In the genomic region with DNA sequence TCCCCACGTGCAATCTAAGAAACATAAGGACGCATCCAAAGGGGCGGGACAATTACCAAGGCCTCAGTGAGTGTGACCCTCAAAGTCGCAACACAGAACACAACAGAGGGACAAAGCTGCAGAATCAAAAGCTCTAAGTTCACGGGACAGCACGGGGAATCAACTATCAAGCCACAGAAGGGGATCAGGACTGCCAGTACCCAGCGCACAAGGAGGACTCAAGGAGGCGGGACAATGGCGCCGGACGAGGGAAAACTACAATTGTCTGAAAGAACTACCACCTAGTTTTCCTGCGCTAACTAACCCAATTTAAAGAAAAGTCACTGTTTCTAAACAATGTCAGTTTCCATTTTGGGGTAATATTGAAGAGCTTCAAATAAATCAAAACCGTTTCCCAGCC, we compare ENCODE assay signal across 9 cellular contexts. TPM values are rescaled to one million over a fixed set of nuclear protein-coding genes. Genes with fewer than 3 reads are reported as not detected.
DNase-seq lines count a peak whose midpoint lies in the region; ATAC-seq, FAIRE-seq and TF ChIP-seq lines count a peak whose summit lies in the region.
"Had no signal": no experiment of that assay in that cellular context is flagged by ENCODE, and none has a peak within 500 bp of the region (broad histone marks: within the 10 kb centered on the region; RNA-seq: fewer than 3 reads in every experiment).

No MANE protein-coding gene starts in this region.

- peak overlapping the region; percentile 92 for H3K4me2 ChIP-seq in keratinocyte (ENCODE audit: control insufficient read depth, extremely low read depth, insufficient read depth, low read depth, low read length)

- no peaks in the 10 kb centered on the region for H3K27me3 ChIP-seq in keratinocyte (ENCODE audit: control insufficient read depth, extremely low read depth, insufficient read depth, low read length)
- H3K27me3 ChIP-seq in suprapubic skin = no peaks in the 10 kb centered on the region

- no peaks in the 10 kb centered on the region for H3K36me3 Mint-ChIP-seq in T-helper 1 cell treated with Interleukin-12 subunit alpha and Interleukin-12 subunit beta and Interleukin-4 antibody, amounts not matched to agents 30 μg/mL and 1 μg/mL, for 36 hours (ENCODE audit: low read depth)
- H3K36me3 Mint-ChIP-seq in activated naive CD8-positive, alpha-beta T cell treated with anti-CD3 and anti-CD28 coated beads, Interleukin-2, amount 10 ng/mL, durations not matched to agents 7 days and 5 days = no peaks in the 10 kb centered on the region

- peak overlapping the region; percentile 86 for H3K27ac Mint-ChIP-seq in T-helper 1 cell treated with Interleukin-12 subunit alpha and Interleukin-12 subunit beta and Interleukin-4 antibody, amounts not matched to agents 30 μg/mL and 1 μg/mL, for 36 hours
- H3K27ac Mint-ChIP-seq in activated naive CD8-positive, alpha-beta T cell treated with anti-CD3 and anti-CD28 coated beads, Interleukin-2, amount 10 ng/mL, durations not matched to agents 7 days and 5 days = no peak overlapping the region

- no peaks in the 10 kb centered on the region for H3K79me2 ChIP-seq in keratinocyte (ENCODE audit: control insufficient read depth, insufficient read depth, low read length)

- H3K4me3 Mint-ChIP-seq in T-helper 1 cell treated with Interleukin-12 subunit alpha and Interleukin-12 subunit beta and Interleukin-4 antibody, amounts not matched to agents 30 μg/mL and 1 μg/mL, for 36 hours = peak overlapping the region; percentile 86
- peak overlapping the region; percentile 81 for H3K4me3 Mint-ChIP-seq in activated naive CD8-positive, alpha-beta T cell treated with anti-CD3 and anti-CD28 coated beads, Interleukin-2, amount 10 ng/mL, durations not matched to agents 7 days and 5 days

- no peak for TF ChIP-seq EP300 in suprapubic skin (IDR thresholded peaks at IDR 0.05)

- H3K36me3 ChIP-seq in keratinocyte (ENCODE audit: control insufficient read depth in 2 of 2, extremely low read depth in 1 of 2, insufficient read depth in 2 of 2, low read length in 2 of 2) (no peaks in the 10 kb centered on the region), suprapubic skin (no peaks in the 10 kb centered on the region)

- H3K9me3 ChIP-seq in keratinocyte (ENCODE audit: control insufficient read depth, low read depth, low read length) (no peaks in the 10 kb centered on the region), suprapubic skin (no peaks in the 10 kb centered on the region)

- POLR2A ChIA-PET in activated naive CD8-positive, alpha-beta T cell treated with anti-CD3 and anti-CD28 coated beads, Interleukin-2, amount 10 ng/mL, durations not matched to agents 7 days and 5 days (lab: Charles Lee) = interaction anchor here (1.1 to 1.6 kb wide), 2 partner anchors 29 to 38 kb away, joined by 3 to 4 read pairs; partner anchors contain the start of genes SLBP, TACC3 and TMEM129

- no peak overlapping the region for H3K9ac ChIP-seq in keratinocyte (ENCODE audit: control insufficient read depth, extremely low read depth, insufficient read depth, low read length)

- H3K9me3 Mint-ChIP-seq in T-helper 1 cell treated with Interleukin-12 subunit alpha and Interleukin-12 subunit beta and Interleukin-4 antibody, amounts not matched to agents 30 μg/mL and 1 μg/mL, for 36 hours = no peaks in the 10 kb centered on the region
- H3K9me3 Mint-ChIP-seq in activated naive CD8-positive, alpha-beta T cell treated with anti-CD3 and anti-CD28 coated beads, Interleukin-2, amount 10 ng/mL, durations not matched to agents 7 days and 5 days = no peaks in the 10 kb centered on the region

- TF ChIP-seq POLR2A in suprapubic skin (IDR thresholded peaks at IDR 0.05) = no peak

- H3K9me1 ChIP-seq in keratinocyte (ENCODE audit: control insufficient read depth, extremely low read depth, insufficient read depth, low read length) = no peaks in the 10 kb centered on the region

- H3K4me3 ChIP-seq in keratinocyte (ENCODE audit: control insufficient read depth in 2 of 3, extremely low read depth in 1 of 3, insufficient read depth in 2 of 3, low read depth in 1 of 3, low read length in 3 of 3) = no peak overlapping the region
- peak overlapping the region; percentile 76 for H3K4me3 ChIP-seq in suprapubic skin

- TF ChIP-seq CTCF in keratinocyte (optimal IDR thresholded peaks at IDR 0.05 in 1 of 3, IDR thresholded peaks at IDR 0.05 in 1 of 3, conservative IDR thresholded peaks at IDR 0.05 in 1 of 3; ENCODE audit: extremely low read depth in 1 of 3, insufficient read depth in 2 of 3, low read length in 3 of 3) (no peak), suprapubic skin (IDR thresholded peaks at IDR 0.05) (no peak)

- H3K4me1 Mint-ChIP-seq in T-helper 1 cell treated with Interleukin-12 subunit alpha and Interleukin-12 subunit beta and Interleukin-4 antibody, amounts not matched to agents 30 μg/mL and 1 μg/mL, for 36 hours (ENCODE audit: low read depth) = peaks cover 11% of the 10 kb centered on the region
- peaks cover 8% of the 10 kb centered on the region for H3K4me1 Mint-ChIP-seq in activated naive CD8-positive, alpha-beta T cell treated with anti-CD3 and anti-CD28 coated beads, Interleukin-2, amount 10 ng/mL, durations not matched to agents 7 days and 5 days

- H4K20me1 ChIP-seq in keratinocyte (ENCODE audit: control insufficient read depth, extremely low read depth, insufficient read depth, low read length) = no peaks in the 10 kb centered on the region

- H3K27ac ChIP-seq in keratinocyte (ENCODE audit: control insufficient read depth, insufficient read depth, low read length) (no peak overlapping the region), suprapubic skin (no peak overlapping the region)

- FAIRE-seq in keratinocyte (lab: Jason Lieb, UNC) = no peak
- FAIRE-seq: A204.1 had no signal

- 87% methylated on average over 13 of the region's 13 CpGs for WGBS in suprapubic skin

- no peak for ATAC-seq in activated naive CD8-positive, alpha-beta T cell treated with anti-CD3 and anti-CD28 coated beads, Interleukin-2, amount 10 ng/mL, durations not matched to agents 7 days and 5 days (ENCODE audit: low read depth)
- no peak for ATAC-seq in GM19463 (IDR thresholded peaks at IDR 0.05; ENCODE audit: unreplicated experiment)

- H3K27me3 Mint-ChIP-seq in T-helper 1 cell treated with Interleukin-12 subunit alpha and Interleukin-12 subunit beta and Interleukin-4 antibody, amounts not matched to agents 30 μg/mL and 1 μg/mL, for 36 hours (ENCODE audit: low read depth) = no peaks in the 10 kb centered on the region
- peaks cover 11% of the 10 kb centered on the region for H3K27me3 Mint-ChIP-seq in activated naive CD8-positive, alpha-beta T cell treated with anti-CD3 and anti-CD28 coated beads, Interleukin-2, amount 10 ng/mL, durations not matched to agents 7 days and 5 days

- H2AFZ ChIP-seq in keratinocyte (ENCODE audit: control insufficient read depth, low read length) = no peak overlapping the region

- DNase-seq in T-helper 1 cell (no peak), keratinocyte (ENCODE audit: low read depth, low spot score) (no peak), suprapubic skin (ENCODE audit: low spot score in 2 of 2) (no peak), H4 (ENCODE audit: low spot score) (no peak), glomerular visceral epithelial cell (ENCODE audit: extremely low spot score) (no peak)
- no peak for DNase-seq in activated naive CD8-positive, alpha-beta T cell treated with anti-CD3 and anti-CD28 coated beads, Interleukin-2, amount 10 ng/mL, durations not matched to agents 7 days and 5 days

- dilution Hi-C loops in keratinocyte (cut with MboI; ENCODE audit: extremely low pct_ligation_motif_present, low sequenced_read_pairs) = no loop called here

- H3K4me1 ChIP-seq in keratinocyte (ENCODE audit: control insufficient read depth, extremely low read depth, insufficient read depth, low read length) (peaks cover 10% of the 10 kb centered on the region), suprapubic skin (peaks cover 22% of the 10 kb centered on the region)

RNA-seq across cellular contexts. Expression of gene FAM53A, which starts 1.3 kb away (rescaled TPM):
- total RNA-seq in activated naive CD8-positive, alpha-beta T cell treated with anti-CD3 and anti-CD28 coated beads, Interleukin-2, amount 10 ng/mL, durations not matched to agents 7 days and 5 days = under 1 TPM; 0.54 to 0.97 TPM
- polyA plus RNA-seq in keratinocyte = 0.50 to 0.99 TPM (median 0.75 TPM) in 3 replicates
- 0.64 TPM for polyA plus RNA-seq in keratinocyte (2011; ENCODE audit: low read depth)
- 0.21 and 1.1 TPM in 2 replicates for polyA plus RNA-seq in keratinocyte (2011; cell fraction: cytosol; rRNA removed)
- polyA plus RNA-seq in keratinocyte (2011; cell fraction: nucleus; rRNA removed) = 1.1 and 1.7 TPM in 2 replicates
- polyA plus RNA-seq in keratinocyte (2012; ENCODE audit: low replicate concordance) = 0.88 and 1.4 TPM in 2 replicates
- 0.40 to 3.1 TPM (median 0.64 TPM) in 3 replicates for polyA minus RNA-seq in keratinocyte
- 4.8 TPM for polyA minus RNA-seq in keratinocyte (2011; cell fraction: cytosol; rRNA and poly(A)+ RNA removed)
- polyA minus RNA-seq in keratinocyte (2011; cell fraction: nucleus; rRNA and poly(A)+ RNA removed) = 1.1 and 1.2 TPM in 2 replicates
- 1 to 10 TPM; 2.2 to 8.0 (median 4.9) TPM for total RNA-seq in suprapubic skin
- total RNA-seq in H4 (2014; rRNA removed; shearing (Covaris generic)) = 0.04 and 0.46 TPM in 2 replicates

RNA-seq across cellular contexts. Expression of gene SLBP, which starts 29.3 kb away (rescaled TPM):
- total RNA-seq in activated naive CD8-positive, alpha-beta T cell treated with anti-CD3 and anti-CD28 coated beads, Interleukin-2, amount 10 ng/mL, durations not matched to agents 7 days and 5 days = 100 to 1,000 TPM in 1 of 2 experiments, 10 to 100 TPM in 1; 99.7 to 103 TPM
- polyA plus RNA-seq in keratinocyte = 52.1 to 90.6 TPM (median 77.1 TPM) in 3 replicates
- 90.5 TPM for polyA plus RNA-seq in keratinocyte (2011; ENCODE audit: low read depth)
- polyA plus RNA-seq in keratinocyte (2011; cell fraction: cytosol; rRNA removed) = 49.3 and 96.3 TPM in 2 replicates
- 55.1 and 65.4 TPM in 2 replicates for polyA plus RNA-seq in keratinocyte (2011; cell fraction: nucleus; rRNA removed)
- 51.6 and 51.8 TPM in 2 replicates for polyA plus RNA-seq in keratinocyte (2012; ENCODE audit: low replicate concordance)
- polyA minus RNA-seq in keratinocyte = 14.2 to 44.1 TPM (median 24.5 TPM) in 3 replicates
- 50.6 TPM for polyA minus RNA-seq in keratinocyte (2011; cell fraction: cytosol; rRNA and poly(A)+ RNA removed)
- 22.2 and 27.8 TPM in 2 replicates for polyA minus RNA-seq in keratinocyte (2011; cell fraction: nucleus; rRNA and poly(A)+ RNA removed)
- 10 to 100 TPM; 36.9 to 59.1 (median 40.8) TPM for total RNA-seq in suprapubic skin
- total RNA-seq in H4 (2014; rRNA removed; shearing (Covaris generic)) = 165 and 185 TPM in 2 replicates

RNA-seq across cellular contexts. Expression of gene TMEM129, which starts 38.3 kb away (rescaled TPM):
- 10 to 100 TPM; 27.5 to 27.6 TPM for total RNA-seq in activated naive CD8-positive, alpha-beta T cell treated with anti-CD3 and anti-CD28 coated beads, Interleukin-2, amount 10 ng/mL, durations not matched to agents 7 days and 5 days
- polyA plus RNA-seq in keratinocyte = 11.7 to 30.0 TPM (median 15.3 TPM) in 3 replicates
- polyA plus RNA-seq in keratinocyte (2011; ENCODE audit: low read depth) = 2.8 TPM
- polyA plus RNA-seq in keratinocyte (2011; cell fraction: cytosol; rRNA removed) = 12.4 and 25.7 TPM in 2 replicates
- polyA plus RNA-seq in keratinocyte (2011; cell fraction: nucleus; rRNA removed) = 28.0 and 46.3 TPM in 2 replicates
- polyA plus RNA-seq in keratinocyte (2012; ENCODE audit: low replicate concordance) = 16.9 and 20.4 TPM in 2 replicates
- 11.0 to 21.0 TPM (median 16.6 TPM) in 3 replicates for polyA minus RNA-seq in keratinocyte
- polyA minus RNA-seq in keratinocyte (2011; cell fraction: cytosol; rRNA and poly(A)+ RNA removed) = 50.3 TPM
- polyA minus RNA-seq in keratinocyte (2011; cell fraction: nucleus; rRNA and poly(A)+ RNA removed) = 24.2 and 26.2 TPM in 2 replicates
- 10 to 100 TPM; 50.4 to 77.2 (median 57.6) TPM for total RNA-seq in suprapubic skin
- total RNA-seq in H4 (2014; rRNA removed; shearing (Covaris generic)) = 18.4 and 30.7 TPM in 2 replicates

RNA-seq across cellular contexts. Expression of gene TACC3, which starts 38.5 kb away (rescaled TPM):
- total RNA-seq in activated naive CD8-positive, alpha-beta T cell treated with anti-CD3 and anti-CD28 coated beads, Interleukin-2, amount 10 ng/mL, durations not matched to agents 7 days and 5 days = 100 to 1,000 TPM; 234 to 235 TPM
- polyA plus RNA-seq in keratinocyte = 4.3 to 31.4 TPM (median 19.1 TPM) in 3 replicates
- 0.94 TPM for polyA plus RNA-seq in keratinocyte (2011; ENCODE audit: low read depth)
- 7.5 and 8.6 TPM in 2 replicates for polyA plus RNA-seq in keratinocyte (2011; cell fraction: cytosol; rRNA removed)
- 13.9 and 19.4 TPM in 2 replicates for polyA plus RNA-seq in keratinocyte (2011; cell fraction: nucleus; rRNA removed)
- polyA plus RNA-seq in keratinocyte (2012; ENCODE audit: low replicate concordance) = 2.1 and 37.1 TPM in 2 replicates
- 3.8 to 33.5 TPM (median 10.3 TPM) in 3 replicates for polyA minus RNA-seq in keratinocyte
- 5.8 TPM for polyA minus RNA-seq in keratinocyte (2011; cell fraction: cytosol; rRNA and poly(A)+ RNA removed)
- polyA minus RNA-seq in keratinocyte (2011; cell fraction: nucleus; rRNA and poly(A)+ RNA removed) = 4.2 and 4.9 TPM in 2 replicates
- total RNA-seq in suprapubic skin = 10 to 100 TPM in 2 of 4 donors, 1 to 10 TPM in 2; 7.2 to 11.7 (median 8.8) TPM
- total RNA-seq in H4 (2014; rRNA removed; shearing (Covaris generic)) = 22.3 and 22.6 TPM in 2 replicates
